ENCODE assay signal across 15 cellular contexts in genomic region chr4:170339522-170339921, GRCh38.
"Had no signal": no experiment of that assay in that cellular context is flagged by ENCODE, and none has a peak within 500 bp of the region (broad histone marks: within the 10 kb centered on the region; RNA-seq: fewer than 3 reads in every experiment).

No MANE protein-coding gene starts in this region.

- H3K27ac ChIP-seq: dorsolateral prefrontal cortex, heart left ventricle had no signal

- FAIRE-seq: frontal cortex had no signal

- H3K27me3 ChIP-seq: dorsolateral prefrontal cortex, heart left ventricle had no signal

- H3K4me1 ChIP-seq: heart left ventricle had no signal

- ATAC-seq: heart left ventricle; mucosa of descending colon; stimulated activated naive CD8-positive, alpha-beta T cell treated with anti-CD3 and anti-CD28 coated beads, Interleukin-15, amount 100 ng/mL, for 72 hours had no signal

- H3K36me3 ChIP-seq: heart left ventricle had no signal

- H3K9me3 ChIP-seq: mucosa of descending colon had no signal

- DNase-seq: activated B cell treated with CpG ODN at 0.5 μM for 24 hours; activated CD4-positive, alpha-beta memory T cell treated with anti-CD3 and anti-CD28 coated beads for 36 hours; activated CD4-positive, alpha-beta T cell treated with anti-CD3 and anti-CD28 coated beads for 4 hours; activated naive CD8-positive, alpha-beta T cell treated with anti-CD3 and anti-CD28 coated beads for 36 hours; amniotic stem cell; caudate nucleus; dorsolateral prefrontal cortex; heart left ventricle; kidney glomerular epithelial cell; mesenchymal stem cell; mucosa of descending colon; naive B cell; stimulated activated CD4-positive, alpha-beta T cell treated with anti-CD3 and anti-CD28 coated beads, Interleukin-2, amount 100 ng/mL, for 48 hours; stimulated activated naive CD8-positive, alpha-beta T cell treated with anti-CD3 and anti-CD28 coated beads, Interleukin-15, amount 100 ng/mL, for 72 hours had no signal

- H3K4me3 ChIP-seq: dorsolateral prefrontal cortex, heart left ventricle, mucosa of descending colon had no signal
